Comparison of ENCODE assay signal across 11 cellular contexts in the genomic region with DNA sequence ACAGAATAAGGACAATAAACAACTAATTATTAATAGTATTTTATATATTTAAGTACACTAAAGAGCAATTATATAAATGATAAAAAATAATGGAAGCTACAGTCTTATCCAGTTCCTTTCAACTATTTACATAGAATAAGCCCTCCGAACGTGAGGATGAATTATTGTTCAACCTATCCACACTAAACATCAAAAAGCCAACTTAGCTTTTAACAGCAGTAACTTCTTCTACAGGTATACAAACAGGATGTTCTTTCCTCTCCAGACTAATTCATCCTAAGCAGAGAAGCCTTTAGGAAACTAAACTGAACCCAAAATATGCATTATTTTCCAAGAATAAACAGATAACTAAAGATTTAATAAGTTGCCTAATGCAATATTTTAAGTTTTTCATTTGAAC. TPM values are rescaled to one million over a fixed set of nuclear protein-coding genes. Genes with fewer than 3 reads are reported as not detected.
DNase-seq lines count a peak whose midpoint lies in the region; ATAC-seq and TF ChIP-seq lines count a peak whose summit lies in the region.
"Had no signal": no experiment of that assay in that cellular context is flagged by ENCODE, and none has a peak within 500 bp of the region (broad histone marks: within the 10 kb centered on the region; RNA-seq: fewer than 3 reads in every experiment).

No MANE protein-coding gene starts in this region.

- H3K4me3 ChIP-seq in right atrium auricular region (peak overlapping the region; percentile 78 to 85), mammary epithelial cell (replicated peaks in 1 of 3; ENCODE audit: insufficient read depth in 1 of 3, low read depth in 2 of 3, low read length in 3 of 3) (peak overlapping the region; percentile 65 to 94 (median 92))

- H3K27me3 Mint-ChIP-seq in natural killer cell (ENCODE audit: low read depth in 2 of 2), result no peaks in the 10 kb centered on the region

- H3K36me3 ChIP-seq in right atrium auricular region (peaks cover 26% of the 10 kb centered on the region), mammary epithelial cell (ENCODE audit: insufficient read depth, low read length) (peaks cover 9% of the 10 kb centered on the region)

- TF ChIP-seq CTCF in right atrium auricular region (IDR thresholded peaks at IDR 0.05) (no peak), mammary epithelial cell (conservative IDR thresholded peaks at IDR 0.05 in 1 of 2, IDR thresholded peaks at IDR 0.05 in 1 of 2; ENCODE audit: extremely low read depth in 1 of 2, insufficient read depth in 1 of 2, low read depth in 1 of 2, low read length in 2 of 2) (no peak), natural killer cell (IDR thresholded peaks at IDR 0.05) (no peak)

- peak overlapping the region; percentile 90 for H3K4me2 ChIP-seq in mammary epithelial cell (ENCODE audit: insufficient read depth, low read depth, low read length)

- H3K9me3 ChIP-seq in right atrium auricular region, result no peaks in the 10 kb centered on the region
- peaks cover 2% of the 10 kb centered on the region for H3K9me3 ChIP-seq in mammary epithelial cell (replicated peaks; ENCODE audit: insufficient read depth, low read length)

- H3K9ac ChIP-seq in mammary epithelial cell (ENCODE audit: insufficient read depth, low read length), result peak overlapping the region; percentile 96

- CTCF ChIA-PET in mammary epithelial cell (lab: Charles Lee; ENCODE audit: low non-redundant PET), result no interaction called here

- ATAC-seq in left ventricle myocardium superior (no peak), natural killer cell (no peak), HG03135 (IDR thresholded peaks at IDR 0.05; ENCODE audit: unreplicated experiment) (no peak)
- ATAC-seq: activated CD4-positive, CD25-positive, alpha-beta regulatory T cell treated with anti-CD3 and anti-CD28 coated beads, Interleukin-2, amount 50 U/mL, for 24 hours had no signal

- no peak overlapping the region for H3K27ac Mint-ChIP-seq in natural killer cell

- no peaks in the 10 kb centered on the region for H4K20me1 ChIP-seq in mammary epithelial cell (ENCODE audit: insufficient read depth, low read length)

- no peaks in the 10 kb centered on the region for H3K36me3 Mint-ChIP-seq in natural killer cell

- no peaks in the 10 kb centered on the region for H3K27me3 ChIP-seq in right atrium auricular region
- no peaks in the 10 kb centered on the region for H3K27me3 ChIP-seq in mammary epithelial cell (ENCODE audit: insufficient read depth, low read length)

- no peak overlapping the region for H2AFZ ChIP-seq in mammary epithelial cell (ENCODE audit: low read depth, low read length)

- WGBS in mammary epithelial cell (ENCODE audit: low coverage, missing lambda C conversion rate), result 36% methylated on average over 2 of the region's 2 CpGs

- dilution Hi-C loops in mammary epithelial cell (cut with HindIII; ENCODE audit: low sequenced_read_pairs), result no loop called here

- H3K4me1 Mint-ChIP-seq in natural killer cell, result peaks cover 17 to 25% of the 10 kb centered on the region in 2 donors

- H3K27ac ChIP-seq in right atrium auricular region, result peak overlapping the region; percentile 99
- peak overlapping the region; percentile 91 for H3K27ac ChIP-seq in mammary epithelial cell (ENCODE audit: insufficient read depth, low read depth, low read length)

- H3K4me1 ChIP-seq in right atrium auricular region, result peaks cover 0 to 35% of the 10 kb centered on the region in 2 donors
- H3K4me1 ChIP-seq in mammary epithelial cell (ENCODE audit: insufficient read depth, low read length), result peaks cover 6% of the 10 kb centered on the region

- in situ Hi-C loops in mammary epithelial cell (cut with MboI; ENCODE audit: low sequenced_read_pairs in 2 of 2), result loop anchor here in 1 of 2 donors (5.0 kb wide), 1 partner anchor 41 kb away; no protein-coding TSS in a partner anchor

- H3K9me3 Mint-ChIP-seq in natural killer cell, result no peaks in the 10 kb centered on the region

- H3K79me2 ChIP-seq in mammary epithelial cell (ENCODE audit: insufficient read depth, low read length), result peaks cover 67% of the 10 kb centered on the region

- intact Hi-C loops in left ventricle myocardium superior (cut with micrococcal nuclease), result loop anchor here (2.0 kb wide), 1 partner anchor 44 kb away; no protein-coding TSS in a partner anchor
- intact Hi-C loops in mammary epithelial cell (cut with micrococcal nuclease), result loop anchor here (2.0 kb wide), 1 partner anchor 22 kb away; no protein-coding TSS in a partner anchor
- intact Hi-C loops in natural killer cell (cut with micrococcal nuclease), result no loop called here

- peak overlapping the region; percentile 99 for H3K4me3 Mint-ChIP-seq in natural killer cell

- no peak for DNase-seq in right atrium auricular region (ENCODE audit: low spot score)
- DNase-seq in left ventricle myocardium superior, result no peak
- DNase-seq in mammary epithelial cell, result no peak
- DNase-seq in natural killer cell, result no peak
- no peak for DNase-seq in iPS-NIHi11 (ENCODE audit: low spot score)
- DNase-seq in kidney tubule cell (ENCODE audit: low spot score), result no peak
- no peak for DNase-seq in mesenteric fat pad (ENCODE audit: low spot score)
- DNase-seq: COR-L47, NCI-H345 had no signal

- no TSS peak for BruUV-seq in mammary epithelial cell (replicated peaks; lab: Mats Ljungman, UMichigan)

RNA-seq across cellular contexts. Expression of gene FKBP5, which starts 2.3 kb away (rescaled TPM):
- 100 to 1,000 TPM; 135 TPM for total RNA-seq in right atrium auricular region
- 82.8 TPM for total RNA-seq in left ventricle myocardium superior
- 10 to 100 TPM; 60.7 to 97.9 TPM for total RNA-seq in mammary epithelial cell
- polyA plus RNA-seq in mammary epithelial cell, result 57.9 TPM
- polyA minus RNA-seq in mammary epithelial cell, result 96.0 TPM
- total RNA-seq in natural killer cell, result 10 to 100 TPM; 15.5 to 30.2 (median 27.3) TPM
- 212 TPM for total RNA-seq in mesenteric fat pad

RNA-seq across cellular contexts. Expression of gene ARMC12, which starts 50.4 kb away (rescaled TPM):
- total RNA-seq in right atrium auricular region (under 1 TPM in 1 of 2 donors, not detected in 1; 0.39 TPM), left ventricle myocardium superior (not detected), mammary epithelial cell (under 1 TPM in 1 of 2 donors, not detected in 1; 0.73 TPM), natural killer cell (1 to 10 TPM in 1 of 3 donors, under 1 TPM in 2; 0.59 to 1.5 (median 0.64) TPM), mesenteric fat pad (0.58 TPM)
- 0.32 TPM for polyA plus RNA-seq in mammary epithelial cell
- not detected for polyA minus RNA-seq in mammary epithelial cell
